Comparison of ENCODE assay signal across 8 cellular contexts in genomic region chr17:28727727-28728363, GRCh38. TPM values are rescaled to one million over a fixed set of nuclear protein-coding genes. Genes with fewer than 3 reads are reported as not detected.
A peak's percentile ranks its signal among the peaks of the same experiment; 100 is the strongest.
DNase-seq lines count a peak whose midpoint lies in the region; ATAC-seq, FAIRE-seq and TF ChIP-seq lines count a peak whose summit lies in the region.

No MANE protein-coding gene starts in this region.

- H3K36me3 ChIP-seq in left ventricle myocardium inferior, result peaks cover 20% of the 10 kb centered on the region
- peaks cover 9 to 20% (median 13%) of the 10 kb centered on the region in 4 donors for H3K36me3 ChIP-seq in sigmoid colon

- TF ChIP-seq EP300 in sigmoid colon (IDR thresholded peaks at IDR 0.05), result no peak

- FAIRE-seq in HTR-8/SVneo (lab: Jason Lieb, UNC) (peak; percentile 69), RCC 7860 (lab: Jason Lieb, UNC) (no peak)

- H3K4me1 ChIP-seq in left ventricle myocardium inferior (peaks cover 47% of the 10 kb centered on the region), sigmoid colon (peaks cover 0 to 33% (median 30%) of the 10 kb centered on the region in 4 donors)

- TF ChIP-seq CTCF in left ventricle myocardium inferior (IDR thresholded peaks at IDR 0.05; ENCODE audit: borderline replicate concordance) (peak; percentile 41), sigmoid colon (IDR thresholded peaks at IDR 0.05) (peak in 1 of 4 experiments; percentile 42)

- H3K9me3 ChIP-seq in left ventricle myocardium inferior (replicated peaks), result no peaks in the 10 kb centered on the region
- no peaks in the 10 kb centered on the region for H3K9me3 ChIP-seq in sigmoid colon

- no peak for TF ChIP-seq POLR2A in sigmoid colon (IDR thresholded peaks at IDR 0.05)

- DNase-seq in DMS153 (lab: John Stamatoyannopoulos, UW) (peak; percentile 77), HTR-8/SVneo (ENCODE audit: insufficient read length, low spot score) (no peak), RCC 7860 (ENCODE audit: low spot score) (peak; percentile 81), activated gamma-delta T cell (lab: John Stamatoyannopoulos, UW) (peak; percentile 53), left ventricle myocardium inferior (no peak), sigmoid colon (peak; percentile 77), dedifferentiated amniotic fluid mesenchymal stem cell (ENCODE audit: extremely low spot score) (no peak)

- H3K27ac ChIP-seq in left ventricle myocardium inferior (replicated peaks) (peak overlapping the region; percentile 98), sigmoid colon (peak overlapping the region; percentile 88 to 97 (median 96))

- ATAC-seq in GM19463 (IDR thresholded peaks at IDR 0.05; ENCODE audit: unreplicated experiment), result peak; percentile 34

- intact Hi-C loops in left ventricle myocardium inferior (cut with micrococcal nuclease), result no loop called here
- intact Hi-C loops in sigmoid colon (cut with DNase I), result loop anchor here (1.0 to 10.0 kb wide), 5 partner anchors 22 to 567 kb away; partner anchors contain the start of genes FLOT2, NUFIP2 and PHF12

- 1% methylated on average over 37 of the region's 37 CpGs for WGBS in sigmoid colon, 2 donors

- H3K4me3 ChIP-seq in left ventricle myocardium inferior (peak overlapping the region; percentile 78), sigmoid colon (peak overlapping the region; percentile 51 to 83 (median 68))

- H3K27me3 ChIP-seq in left ventricle myocardium inferior (ENCODE audit: low read depth) (no peaks in the 10 kb centered on the region), sigmoid colon (peaks cover 0 to 8% (median 0%) of the 10 kb centered on the region in 3 donors)

RNA-seq across cellular contexts. Expression of gene NEK8, which starts 0.7 kb away (rescaled TPM):
- total RNA-seq in left ventricle myocardium inferior (1.4 TPM), sigmoid colon (1 to 10 TPM in 2 of 4 donors, under 1 TPM in 2; 0.16 to 2.8 (median 0.74) TPM)
- 1 to 10 TPM; 1.6 to 6.3 (median 1.8) TPM for polyA plus RNA-seq in sigmoid colon

RNA-seq across cellular contexts. Expression of gene TLCD1, which starts 1.8 kb away (rescaled TPM):
- total RNA-seq in left ventricle myocardium inferior (3.1 TPM), sigmoid colon (under 1 TPM in 2 of 4 donors, not detected in 2; 0.66 to 0.71 TPM)
- 10 to 100 TPM in 1 of 3 donors, 1 to 10 TPM in 2; 2.1 to 14.2 (median 3.0) TPM for polyA plus RNA-seq in sigmoid colon

RNA-seq across cellular contexts. Expression of gene RPL23A, which starts 8.1 kb away (rescaled TPM):
- 840 TPM for total RNA-seq in left ventricle myocardium inferior
- total RNA-seq in sigmoid colon, result 100 to 1,000 TPM; 491 to 937 (median 695) TPM
- polyA plus RNA-seq in sigmoid colon, result 1,000 to 10,000 TPM; 1,420 to 1,929 (median 1,826) TPM

RNA-seq across cellular contexts. Expression of gene RAB34, which starts 10.2 kb away (rescaled TPM):
- 13.1 TPM for total RNA-seq in left ventricle myocardium inferior
- total RNA-seq in sigmoid colon, result 100 to 1,000 TPM; 146 to 205 (median 167) TPM
- 10 to 100 TPM; 16.6 to 39.0 (median 33.1) TPM for polyA plus RNA-seq in sigmoid colon

RNA-seq across cellular contexts. Expression of gene TRAF4, which starts 16.0 kb away (rescaled TPM):
- total RNA-seq in left ventricle myocardium inferior, result 3.5 TPM
- total RNA-seq in sigmoid colon, result 10 to 100 TPM in 1 of 4 donors, 1 to 10 TPM in 3; 3.9 to 11.6 (median 5.1) TPM
- polyA plus RNA-seq in sigmoid colon, result 10 to 100 TPM; 59.6 to 94.1 (median 72.1) TPM

Comparison
In these comparisons a context has a peak if more than half of its experiments do, and no peak if none do; other contexts are left out.
1. DNase-seq: peak in DMS153 (single experiment), RCC 7860 (single experiment), activated gamma-delta T cell (single experiment) and sigmoid colon (single experiment); none in HTR-8/SVneo (single experiment), left ventricle myocardium inferior (single experiment) and dedifferentiated amniotic fluid mesenchymal stem cell (single experiment).